10 cellular contexts compared by ENCODE assay signal in the genomic region with DNA sequence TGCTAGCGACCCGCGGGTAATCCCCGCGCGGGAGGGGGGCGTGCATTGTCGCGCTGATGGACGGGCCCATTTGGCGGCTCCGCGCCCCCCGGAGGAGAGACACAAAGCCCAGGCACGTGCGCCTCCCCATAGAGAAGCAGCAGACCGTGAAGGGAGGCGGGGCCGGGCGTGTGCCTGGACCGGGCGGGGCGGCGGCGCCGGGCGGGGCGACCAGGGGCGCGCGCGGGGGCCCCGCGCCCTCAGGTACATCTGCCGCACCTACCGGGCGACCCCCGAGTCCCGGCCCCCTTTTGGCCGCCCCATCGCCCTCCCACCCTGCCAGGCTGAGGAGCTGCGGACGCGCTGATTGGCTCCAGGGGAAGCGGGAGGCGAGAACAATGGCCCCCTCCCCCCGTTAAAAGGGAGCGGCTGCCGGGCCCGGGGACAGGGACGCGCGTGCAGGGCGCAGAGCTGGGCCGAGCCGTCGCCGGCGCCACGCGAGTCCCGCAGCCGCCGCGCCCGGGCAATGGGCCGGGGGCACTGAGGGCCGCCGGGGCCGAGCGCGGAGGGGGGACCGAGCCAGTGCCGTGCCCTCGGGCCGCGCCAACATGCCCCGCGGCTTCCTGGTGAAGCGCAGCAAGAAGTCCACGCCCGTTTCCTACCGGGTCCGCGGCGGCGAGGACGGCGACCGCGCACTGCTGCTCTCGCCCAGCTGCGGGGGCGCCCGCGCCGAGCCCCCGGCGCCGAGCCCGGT. TPM values are rescaled to one million over a fixed set of nuclear protein-coding genes. Genes with fewer than 3 reads are reported as not detected.
DNase-seq lines count a peak whose midpoint lies in the region; ATAC-seq, FAIRE-seq and TF ChIP-seq lines count a peak whose summit lies in the region.
"Had no signal": no experiment of that assay in that cellular context is flagged by ENCODE, and none has a peak within 500 bp of the region (broad histone marks: within the 10 kb centered on the region; RNA-seq: fewer than 3 reads in every experiment).

Gene INSM1 (plus strand): TSS at position 424 of the 733 bp plus-strand sequence. CDS start 164 bp downstream, at position 588.

- DNase-seq in SIG-M5 treated with dmso at 0.1 percent for 504 hours (lab: John Stamatoyannopoulos, UW; ENCODE audit: unreplicated experiment): peak; percentile 13
- no peak for DNase-seq in SIG-M5 (lab: John Stamatoyannopoulos, UW)
- DNase-seq in NCI-H2171 (lab: John Stamatoyannopoulos, UW): peak; percentile 97
- no peak for DNase-seq in astrocyte (ENCODE audit: low read depth)
- peak in 2 of 3 donors; percentile 10 to 37 for DNase-seq in mucosa of descending colon
- no peak for DNase-seq in KG1 (lab: John Stamatoyannopoulos, UW)

- no peaks in the 10 kb centered on the region for H3K36me3 Mint-ChIP-seq in astrocyte (ENCODE audit: low read depth, unreplicated experiment)

- H3K36me3 ChIP-seq in astrocyte (ENCODE audit: insufficient read depth, low read length) (no peaks in the 10 kb centered on the region), mucosa of descending colon (ENCODE audit: low read depth) (no peaks in the 10 kb centered on the region)

- no peak for TF ChIP-seq CTCF in astrocyte (IDR thresholded peaks at IDR 0.05; ENCODE audit: insufficient read depth, low read depth, low read length)
- TF ChIP-seq CTCF in mucosa of descending colon (IDR thresholded peaks at IDR 0.05): no peak

- H3K4me3 ChIP-seq in astrocyte (ENCODE audit: insufficient read depth, low read depth, low read length) (no peak within 1 kb of the TSS), mucosa of descending colon (no peak within 1 kb of the TSS)

- no peak for FAIRE-seq in astrocyte (lab: Jason Lieb, UNC)

- H3K4me3 Mint-ChIP-seq in astrocyte (ENCODE audit: unreplicated experiment): no peak within 1 kb of the TSS

- H2AFZ ChIP-seq in astrocyte (ENCODE audit: low read depth, low read length): no peak within 1 kb of the TSS

- peaks cover 4% of the 10 kb centered on the region for H4K20me1 ChIP-seq in astrocyte (ENCODE audit: insufficient read depth, low read length)

- peaks cover 9% of the 10 kb centered on the region for H3K9me3 Mint-ChIP-seq in astrocyte (ENCODE audit: unreplicated experiment)

- peaks cover 6% of the 10 kb centered on the region for H3K4me1 Mint-ChIP-seq in astrocyte (ENCODE audit: low read depth, unreplicated experiment)

- H3K27me3 ChIP-seq in astrocyte (ENCODE audit: insufficient read depth, low read length): peaks cover 74% of the 10 kb centered on the region

- H3K4me1 ChIP-seq in astrocyte (ENCODE audit: insufficient read depth, low read length) (no peaks in the 10 kb centered on the region), mucosa of descending colon (ENCODE audit: low read depth) (peaks cover 33% of the 10 kb centered on the region)

- peaks cover 4% of the 10 kb centered on the region for H3K9me3 ChIP-seq in astrocyte (ENCODE audit: insufficient read depth, low read depth, low read length)
- H3K9me3 ChIP-seq in mucosa of descending colon: no peaks in the 10 kb centered on the region

- intact Hi-C loops in mucosa of descending colon (cut with DNase I, micrococcal nuclease): loop anchor here in 1 of 2 donors (10.0 kb wide), 1 partner anchor 207 kb away; no protein-coding TSS in a partner anchor

- peaks cover 60% of the 10 kb centered on the region for H3K27me3 Mint-ChIP-seq in astrocyte (ENCODE audit: low read depth, unreplicated experiment)

- peak within 1 kb of the TSS; percentile 70 for H3K4me2 ChIP-seq in astrocyte (ENCODE audit: low read length)

- H3K27ac ChIP-seq in astrocyte (ENCODE audit: low read depth, low read length): no peak within 1 kb of the TSS

- no peak within 1 kb of the TSS for H3K9ac ChIP-seq in astrocyte (ENCODE audit: low read length)

- H3K79me2 ChIP-seq in astrocyte (ENCODE audit: insufficient read depth, low read length): no peaks in the 10 kb centered on the region

- peak; percentile 31 for ATAC-seq in mucosa of descending colon
- ATAC-seq in HG02973 (IDR thresholded peaks at IDR 0.05; ENCODE audit: unreplicated experiment): no peak
- no peak for ATAC-seq in GM18511 (IDR thresholded peaks at IDR 0.05; ENCODE audit: unreplicated experiment)

- peak within 1 kb of the TSS; percentile 83 for H3K27ac Mint-ChIP-seq in astrocyte (ENCODE audit: unreplicated experiment)

RNA-seq across cellular contexts. Expression of gene INSM1, which starts in this region (rescaled TPM):
- total RNA-seq in astrocyte: 0.09 TPM in 1 of 2 replicates, not detected in the other
- 1 to 10 TPM in 2 of 3 donors, under 1 TPM in 1; 0.73 to 6.3 (median 2.8) TPM for total RNA-seq in mucosa of descending colon
- total RNA-seq: lung microvascular endothelial cell, NCI-H460 had no signal

Comparison
In these comparisons a context has a peak if more than half of its experiments do, and no peak if none do; other contexts are left out.
1. DNase-seq: peak in SIG-M5 treated with dmso at 0.1 percent for 504 hours (single experiment), NCI-H2171 (single experiment) and mucosa of descending colon (2 of 3); none in SIG-M5 (single experiment), astrocyte (single experiment) and KG1 (single experiment).